13 cellular contexts compared by ENCODE assay signal in genomic region chr9:36765077-36765390, GRCh38.
DNase-seq lines count a peak whose midpoint lies in the region; TF ChIP-seq lines count a peak whose summit lies in the region.
"Had no signal": no experiment of that assay in that cellular context is flagged by ENCODE, and none has a peak within 500 bp of the region (broad histone marks: within the 10 kb centered on the region; RNA-seq: fewer than 3 reads in every experiment).

No MANE protein-coding gene starts in this region.

- no peak for DNase-seq in CD8-positive, alpha-beta memory T cell
- DNase-seq in NCI-H2029 (lab: John Stamatoyannopoulos, UW) (peak; percentile 68), cerebellum (ENCODE audit: low spot score) (peak; percentile 27), NCI-H187 treated with DMSO at 0.1 percent for 48 hours (lab: John Stamatoyannopoulos, UW) (no peak), OCI-M2 (lab: John Stamatoyannopoulos, UW; ENCODE audit: unreplicated experiment) (no peak), uterus (no peak)
- DNase-seq in stimulated activated CD4-positive, alpha-beta T cell treated with anti-CD3 and anti-CD28 coated beads, Interleukin-4, amount 100 ng/mL, for 1 hour = no peak
- DNase-seq: activated effector memory CD4-positive, alpha-beta T cell treated with anti-CD3 and anti-CD28 coated beads, Interleukin-2, amount 50 U/mL, for 16 hours; DMS79 treated with DMSO at 0.1 percent for 48 hours; hippocampal formation had no signal

- H3K27me3 ChIP-seq in CD8-positive, alpha-beta memory T cell (ENCODE audit: insufficient read depth, low read length, poor library complexity, severe bottlenecking) = no peaks in the 10 kb centered on the region
- H3K27me3 ChIP-seq in uterus = no peaks in the 10 kb centered on the region

- no peak overlapping the region for H3K27ac Mint-ChIP-seq in CD8-positive, alpha-beta memory T cell
- H3K27ac Mint-ChIP-seq: dendritic cell treated with granulocyte-macrophage colony-stimulating factor and Interleukin-4, amounts not matched to agents 40 ng/mL and 50 ng/mL, for 4 days had no signal

- intact Hi-C loops in uterus (cut with DNase I; ENCODE audit: low total_unique reads) = no loop called here

- CTCF ChIA-PET in CD8-positive, alpha-beta memory T cell (lab: Charles Lee) = no interaction called here

- H3K27me3 Mint-ChIP-seq in CD8-positive, alpha-beta memory T cell = peaks cover 11 to 19% of the 10 kb centered on the region in 2 donors

- H3K4me1 ChIP-seq in CD8-positive, alpha-beta memory T cell (ENCODE audit: insufficient read depth, low read length) = peaks cover 9% of the 10 kb centered on the region
- no peaks in the 10 kb centered on the region for H3K4me1 ChIP-seq in uterus

- no peak overlapping the region for H3K4me3 Mint-ChIP-seq in CD8-positive, alpha-beta memory T cell
- H3K4me3 Mint-ChIP-seq: dendritic cell treated with granulocyte-macrophage colony-stimulating factor and Interleukin-4, amounts not matched to agents 40 ng/mL and 50 ng/mL, for 4 days had no signal

- POLR2A ChIA-PET in CD8-positive, alpha-beta memory T cell (lab: Charles Lee) = no interaction called here

- H3K4me1 Mint-ChIP-seq in CD8-positive, alpha-beta memory T cell = peaks cover 0 to 4% (median 2%) of the 10 kb centered on the region in 3 donors

- H3K4me3 ChIP-seq in CD8-positive, alpha-beta memory T cell (ENCODE audit: low read length) = peak overlapping the region; percentile 72
- no peak overlapping the region for H3K4me3 ChIP-seq in uterus

- TF ChIP-seq CTCF in 22Rv1 (IDR thresholded peaks at IDR 0.05) (no peak), uterus (IDR thresholded peaks at IDR 0.05) (no peak)

- no peaks in the 10 kb centered on the region for H3K36me3 Mint-ChIP-seq in CD8-positive, alpha-beta memory T cell

- H3K9me3 Mint-ChIP-seq in CD8-positive, alpha-beta memory T cell = no peaks in the 10 kb centered on the region
- H3K9me3 Mint-ChIP-seq: dendritic cell treated with granulocyte-macrophage colony-stimulating factor and Interleukin-4, amounts not matched to agents 40 ng/mL and 50 ng/mL, for 4 days had no signal

- no peaks in the 10 kb centered on the region for H3K36me3 ChIP-seq in CD8-positive, alpha-beta memory T cell (ENCODE audit: insufficient read depth, low read length)
- H3K36me3 ChIP-seq in uterus = no peaks in the 10 kb centered on the region
- H3K36me3 ChIP-seq: suprapubic skin had no signal

- peak overlapping the region; percentile 76 for H3K27ac ChIP-seq in 22Rv1
- H3K27ac ChIP-seq in CD8-positive, alpha-beta memory T cell (ENCODE audit: low read depth, low read length) = no peak overlapping the region
- no peak overlapping the region for H3K27ac ChIP-seq in uterus
- H3K27ac ChIP-seq: suprapubic skin had no signal

- no peak for TF ChIP-seq POLR2A in uterus (IDR thresholded peaks at IDR 0.05)

- no peaks in the 10 kb centered on the region for H3K9me3 ChIP-seq in CD8-positive, alpha-beta memory T cell (ENCODE audit: low read length)
- no peaks in the 10 kb centered on the region for H3K9me3 ChIP-seq in uterus
- H3K9me3 ChIP-seq: suprapubic skin had no signal

Comparison
In these comparisons a context has a peak if more than half of its experiments do, and no peak if none do; other contexts are left out.
1. DNase-seq: peak in NCI-H2029 (single experiment) and cerebellum (single experiment); none in CD8-positive, alpha-beta memory T cell (0 of 5), NCI-H187 treated with DMSO at 0.1 percent for 48 hours (single experiment), stimulated activated CD4-positive, alpha-beta T cell treated with anti-CD3 and anti-CD28 coated beads, Interleukin-4, amount 100 ng/mL, for 1 hour (single experiment), OCI-M2 (single experiment) and uterus (0 of 2).